Comparison of ENCODE assay signal across 17 cellular contexts in the genomic region with DNA sequence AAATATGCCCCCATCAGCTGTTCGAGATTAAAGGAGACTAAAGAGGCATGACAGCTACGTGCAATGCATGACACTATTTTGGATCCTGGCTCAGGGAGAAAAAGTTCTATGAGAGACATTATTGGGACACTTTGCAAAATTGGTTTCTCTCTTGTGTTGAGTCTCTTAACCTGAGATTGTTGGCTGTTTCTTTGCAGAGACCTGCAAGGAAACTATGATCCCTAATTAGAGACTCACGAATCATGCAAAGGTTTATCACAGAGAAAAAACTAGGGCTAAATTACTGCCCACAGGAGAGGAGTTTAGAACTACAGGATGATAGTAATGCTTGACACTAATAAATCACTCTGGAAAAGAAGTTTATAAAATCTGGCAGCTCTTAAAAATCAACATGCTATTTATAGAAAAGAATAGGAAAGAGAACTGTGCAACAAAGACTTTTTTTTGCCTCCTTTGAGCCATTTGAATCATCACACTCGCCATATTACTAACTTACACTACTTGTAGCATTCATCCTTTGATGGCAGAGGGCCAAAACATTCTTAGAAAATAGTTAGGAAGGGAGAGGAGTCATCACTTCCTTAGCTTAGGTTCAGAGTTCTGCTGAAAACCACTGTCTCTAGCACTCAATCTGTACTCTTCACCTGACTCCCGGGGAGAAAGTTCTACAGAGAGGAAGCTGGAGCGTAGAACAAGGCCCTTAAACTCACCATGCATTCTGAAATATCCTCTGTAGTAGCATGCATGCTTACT. TPM values are rescaled to one million over a fixed set of nuclear protein-coding genes. Genes with fewer than 3 reads are reported as not detected.
A peak's percentile ranks its signal among the peaks of the same experiment; 100 is the strongest.
DNase-seq lines count a peak whose midpoint lies in the region; ATAC-seq, FAIRE-seq and TF ChIP-seq lines count a peak whose summit lies in the region.
"Had no signal": no experiment of that assay in that cellular context is flagged by ENCODE, and none has a peak within 500 bp of the region (broad histone marks: within the 10 kb centered on the region; RNA-seq: fewer than 3 reads in every experiment).

No MANE protein-coding gene starts in this region.

- H3K36me3 ChIP-seq in endothelial cell of umbilical vein (ENCODE audit: control insufficient read depth in 2 of 2, extremely low read depth in 1 of 2, insufficient read depth in 2 of 2, low read length in 2 of 2): no peaks in the 10 kb centered on the region
- H3K36me3 ChIP-seq: spleen had no signal

- H3K27ac Mint-ChIP-seq in activated T-cell treated with anti-CD3 and anti-CD28 coated beads, Interleukin-2, amount 50 U/mL, for 72 hours: no peak overlapping the region
- no peak overlapping the region for H3K27ac Mint-ChIP-seq in stimulated activated naive CD8-positive, alpha-beta T cell treated with anti-CD3 and anti-CD28 coated beads, Interleukin-15, amount 100 ng/mL, for 72 hours

- no peak overlapping the region for H3K9ac ChIP-seq in endothelial cell of umbilical vein (replicated peaks; ENCODE audit: extremely low read depth, insufficient read depth, low read length)

- FAIRE-seq in endothelial cell of umbilical vein (lab: Jason Lieb, UNC): no peak

- POLR2A ChIA-PET in endothelial cell of umbilical vein (lab: Charles Lee): no interaction called here

- TF ChIP-seq POLR2A in endothelial cell of umbilical vein (IDR thresholded peaks at IDR 0.05; ENCODE audit: low read depth, low read length): no peak

- H3K27ac ChIP-seq in endothelial cell of umbilical vein (ENCODE audit: insufficient read depth, low read depth, low read length): no peak overlapping the region
- H3K27ac ChIP-seq: testis had no signal

- no peak for TF ChIP-seq CTCF in endothelial cell of umbilical vein (IDR thresholded peaks at IDR 0.05; ENCODE audit: extremely low read depth in 1 of 2, insufficient read depth in 1 of 2, low read depth in 1 of 2, low read length in 2 of 2)

- peaks cover 0 to 1% of the 10 kb centered on the region in 2 donors for H3K36me3 Mint-ChIP-seq in activated T-cell treated with anti-CD3 and anti-CD28 coated beads, Interleukin-2, amount 50 U/mL, for 72 hours (ENCODE audit: insufficient read depth in 2 of 2)

- CTCF ChIA-PET in endothelial cell of umbilical vein (lab: Charles Lee): interaction anchor here (1.0 to 1.8 kb wide), 3 partner anchors 9 to 510 kb away, joined by 3 to 6 read pairs (median 5); no protein-coding TSS in a partner anchor

- no peaks in the 10 kb centered on the region for H3K9me3 ChIP-seq in endothelial cell of umbilical vein (replicated peaks; ENCODE audit: control insufficient read depth, insufficient read depth, low read length)
- H3K9me3 ChIP-seq: spleen, testis had no signal

- no peaks in the 10 kb centered on the region for H3K27me3 ChIP-seq in endothelial cell of umbilical vein (ENCODE audit: control insufficient read depth in 2 of 2, insufficient read depth in 2 of 2, low read length in 2 of 2)
- H3K27me3 ChIP-seq: testis had no signal

- peak overlapping the region in 1 of 2 donors; percentile 34 for H3K4me3 Mint-ChIP-seq in activated T-cell treated with anti-CD3 and anti-CD28 coated beads, Interleukin-2, amount 50 U/mL, for 72 hours
- no peak overlapping the region for H3K4me3 Mint-ChIP-seq in stimulated activated naive CD8-positive, alpha-beta T cell treated with anti-CD3 and anti-CD28 coated beads, Interleukin-15, amount 100 ng/mL, for 72 hours

- DNase-seq in activated T-cell treated with anti-CD3 and anti-CD28 coated beads, Interleukin-2, amount 50 U/mL, for 72 hours: peak in 1 of 2 donors; percentile 37
- DNase-seq in activated T-cell treated with anti-CD3 and anti-CD28 coated beads for 4 hours (no peak), NCI-H226 (peak; percentile 29), endothelial cell of umbilical vein (ENCODE audit: low read depth, low spot score) (no peak), GDM1 (lab: John Stamatoyannopoulos, UW) (no peak)
- no peak for DNase-seq in stimulated activated naive CD8-positive, alpha-beta T cell treated with anti-CD3 and anti-CD28 coated beads, Interleukin-15, amount 100 ng/mL, for 72 hours
- DNase-seq: activated CD8-positive, alpha-beta memory T cell treated with anti-CD3 and anti-CD28 coated beads, Interleukin-2, amount 50 U/mL, for 4 hours; AML-193; amygdala; foreskin fibroblast; NCI-H187; NCI-H748 treated with DMSO at 0.1 percent for 48 hours; SHP77 treated with DMSO at 0.1 percent for 48 hours; spleen; testis had no signal

- no peak overlapping the region for H3K4me2 ChIP-seq in endothelial cell of umbilical vein (ENCODE audit: insufficient read depth, low read length)

- BruUV-seq in endothelial cell of umbilical vein (replicated peaks; lab: Mats Ljungman, UMichigan): no TSS peak

- H2AFZ ChIP-seq in endothelial cell of umbilical vein (ENCODE audit: low read depth, low read length): no peak overlapping the region

- dilution Hi-C loops in endothelial cell of umbilical vein (cut with MboI; ENCODE audit: extremely low pct_ligation_motif_present, low sequenced_read_pairs): no loop called here

- no peaks in the 10 kb centered on the region for H3K9me3 Mint-ChIP-seq in activated T-cell treated with anti-CD3 and anti-CD28 coated beads, Interleukin-2, amount 50 U/mL, for 72 hours
- peaks cover 4 to 7% of the 10 kb centered on the region in 2 donors for H3K9me3 Mint-ChIP-seq in stimulated activated naive CD8-positive, alpha-beta T cell treated with anti-CD3 and anti-CD28 coated beads, Interleukin-15, amount 100 ng/mL, for 72 hours

- no peaks in the 10 kb centered on the region for H4K20me1 ChIP-seq in endothelial cell of umbilical vein (replicated peaks; ENCODE audit: control insufficient read depth, extremely low read depth, insufficient read depth, low read length)

- H3K4me1 Mint-ChIP-seq in activated T-cell treated with anti-CD3 and anti-CD28 coated beads, Interleukin-2, amount 50 U/mL, for 72 hours (ENCODE audit: low read depth): peaks cover 37% of the 10 kb centered on the region
- H3K4me1 Mint-ChIP-seq in stimulated activated naive CD8-positive, alpha-beta T cell treated with anti-CD3 and anti-CD28 coated beads, Interleukin-15, amount 100 ng/mL, for 72 hours: peaks cover 56% of the 10 kb centered on the region

- no peaks in the 10 kb centered on the region for H3K79me2 ChIP-seq in endothelial cell of umbilical vein (ENCODE audit: control insufficient read depth, insufficient read depth, low read length)

- no peak overlapping the region for H3K4me3 ChIP-seq in endothelial cell of umbilical vein (replicated peaks in 1 of 3; ENCODE audit: insufficient read depth in 1 of 3, low read depth in 1 of 3, low read length in 3 of 3)
- H3K4me3 ChIP-seq: spleen, testis had no signal

- ATAC-seq in activated T-cell treated with anti-CD3 and anti-CD28 coated beads, Interleukin-2, amount 50 U/mL, for 72 hours (replicated peaks in 1 of 2): peak; percentile 88
- ATAC-seq in stimulated activated naive CD8-positive, alpha-beta T cell treated with anti-CD3 and anti-CD28 coated beads, Interleukin-15, amount 100 ng/mL, for 72 hours: peak; percentile 42
- ATAC-seq in GM21423 (IDR thresholded peaks at IDR 0.05; ENCODE audit: unreplicated experiment): no peak
- ATAC-seq in HG02938 (IDR thresholded peaks at IDR 0.05; ENCODE audit: unreplicated experiment): no peak

- H3K4me1 ChIP-seq in endothelial cell of umbilical vein (ENCODE audit: control insufficient read depth, extremely low read depth, insufficient read depth, low read length): no peaks in the 10 kb centered on the region
- H3K4me1 ChIP-seq: testis had no signal

- H3K27me3 Mint-ChIP-seq in activated T-cell treated with anti-CD3 and anti-CD28 coated beads, Interleukin-2, amount 50 U/mL, for 72 hours (ENCODE audit: low read depth): peaks cover 20% of the 10 kb centered on the region
- H3K27me3 Mint-ChIP-seq in stimulated activated naive CD8-positive, alpha-beta T cell treated with anti-CD3 and anti-CD28 coated beads, Interleukin-15, amount 100 ng/mL, for 72 hours: peaks cover 6% of the 10 kb centered on the region

- H3K9me1 ChIP-seq in endothelial cell of umbilical vein (replicated peaks; ENCODE audit: control insufficient read depth, extremely low read depth, insufficient read depth, low read length): no peaks in the 10 kb centered on the region

- intact Hi-C loops in endothelial cell of umbilical vein (cut with micrococcal nuclease): no loop called here

TF ChIP-seq in endothelial cell of umbilical vein, 7 proteins besides CTCF, POLR2A, EP300 and RAD21:
- TF ChIP-seq FOS (IDR thresholded peaks at IDR 0.05; ENCODE audit: borderline replicate concordance, insufficient read depth, low read length) (peak; percentile 17), MYC (IDR thresholded peaks at IDR 0.05; ENCODE audit: low read depth, low read length) (no peak)

RNA-seq across cellular contexts. Expression of gene NRN1, which starts 25.3 kb away (rescaled TPM):
- 1 to 10 TPM; 2.5 to 3.3 TPM for total RNA-seq in activated T-cell treated with anti-CD3 and anti-CD28 coated beads, Interleukin-2, amount 50 U/mL, for 72 hours
- 25.6 and 26.2 TPM in 2 replicates for total RNA-seq in endothelial cell of umbilical vein
- polyA plus RNA-seq in endothelial cell of umbilical vein: 10.9 and 12.8 TPM in 2 replicates
- polyA plus RNA-seq in endothelial cell of umbilical vein (2011; cell fraction: cytosol; rRNA removed): 12.4 and 16.6 TPM in 2 replicates
- 17.9 and 20.3 TPM in 2 replicates for polyA plus RNA-seq in endothelial cell of umbilical vein (2011; cell fraction: nucleus; rRNA removed)
- 22.7 and 26.1 TPM in 2 replicates for polyA plus RNA-seq in endothelial cell of umbilical vein (2012)
- 5.3 and 7.2 TPM in 2 replicates for polyA minus RNA-seq in endothelial cell of umbilical vein
- not detected for polyA minus RNA-seq in endothelial cell of umbilical vein (2011; cell fraction: cytosol; rRNA and poly(A)+ RNA removed)
- 2.4 and 3.6 TPM in 2 replicates for polyA minus RNA-seq in endothelial cell of umbilical vein (2011; cell fraction: nucleus; rRNA and poly(A)+ RNA removed)

Comparison
In these comparisons a context has a peak if more than half of its experiments do, and no peak if none do; other contexts are left out.
1. ATAC-seq: peak in activated T-cell treated with anti-CD3 and anti-CD28 coated beads, Interleukin-2, amount 50 U/mL, for 72 hours (2 of 2) and stimulated activated naive CD8-positive, alpha-beta T cell treated with anti-CD3 and anti-CD28 coated beads, Interleukin-15, amount 100 ng/mL, for 72 hours (single experiment); none in GM21423 (single experiment) and HG02938 (single experiment).